ENCODE assay signal across 25 cellular contexts in genomic region chr1:163703794-163704193, GRCh38.
"Had no signal": no experiment of that assay in that cellular context is flagged by ENCODE, and none has a peak within 500 bp of the region (broad histone marks: within the 10 kb centered on the region; RNA-seq: fewer than 3 reads in every experiment).

No MANE protein-coding gene starts in this region.

- H3K27ac ChIP-seq: colonic mucosa, gastrocnemius medialis, psoas muscle, skin epidermis, spleen, thoracic aorta, tibial nerve, upper lobe of left lung had no signal

- DNase-seq: colonic mucosa; effector CD8-positive, alpha-beta T cell; endodermal cell; erythroblast; gastrocnemius medialis; head of caudate nucleus; mesenchymal stem cell; midbrain; naive thymus-derived CD8-positive, alpha-beta T cell; nephron progenitor cell; nucleus accumbens; posterior cingulate gyrus; psoas muscle; right cardiac atrium; spleen; stimulated activated CD4-positive, alpha-beta T cell treated with anti-CD3 and anti-CD28 coated beads, Interleukin-4, amount 100 ng/mL, for 4 hours; stimulated activated naive B cell treated with anti-CD40 and anti-IgM and Interleukin-4, amounts not matched to agents 10 μg/mL and 1 μg/mL and 100 μg/mL, for 72 hours; upper lobe of left lung had no signal

- H3K36me3 Mint-ChIP-seq: naive thymus-derived CD8-positive, alpha-beta T cell; stimulated activated naive B cell treated with anti-CD40 and anti-IgM and Interleukin-4, amounts not matched to agents 10 μg/mL and 1 μg/mL and 100 μg/mL, for 72 hours had no signal

- H3K36me3 ChIP-seq: colonic mucosa, gastrocnemius medialis, spleen, thoracic aorta, tibial nerve, upper lobe of left lung had no signal

- H3K27me3 ChIP-seq: colonic mucosa, gastrocnemius medialis, spleen, tibial nerve, upper lobe of left lung had no signal

- H3K9me3 ChIP-seq: colonic mucosa, gastrocnemius medialis, psoas muscle, spleen, thoracic aorta, tibial nerve, upper lobe of left lung had no signal

- H3K4me3 Mint-ChIP-seq: dendritic cell treated with granulocyte-macrophage colony-stimulating factor and Interleukin-4, amounts not matched to agents 40 ng/mL and 50 ng/mL, for 4 days; endodermal cell; naive thymus-derived CD8-positive, alpha-beta T cell; nephron progenitor cell; stimulated activated naive B cell treated with anti-CD40 and anti-IgM and Interleukin-4, amounts not matched to agents 10 μg/mL and 1 μg/mL and 100 μg/mL, for 72 hours; stimulated activated naive CD8-positive, alpha-beta T cell treated with anti-CD3 and anti-CD28 coated beads, Interleukin-15, Interleukin-2, amounts not matched to agents 100 ng/mL and 50 ng/mL, for 24 hours had no signal

- H3K4me3 ChIP-seq: colonic mucosa, gastrocnemius medialis, lung, psoas muscle, skin epidermis, spleen, thoracic aorta, tibial nerve, upper lobe of left lung had no signal

- H3K27ac Mint-ChIP-seq: dendritic cell treated with granulocyte-macrophage colony-stimulating factor and Interleukin-4, amounts not matched to agents 40 ng/mL and 50 ng/mL, for 4 days; endodermal cell; naive thymus-derived CD8-positive, alpha-beta T cell; nephron progenitor cell; stimulated activated naive B cell treated with anti-CD40 and anti-IgM and Interleukin-4, amounts not matched to agents 10 μg/mL and 1 μg/mL and 100 μg/mL, for 72 hours; stimulated activated naive CD8-positive, alpha-beta T cell treated with anti-CD3 and anti-CD28 coated beads, Interleukin-15, Interleukin-2, amounts not matched to agents 100 ng/mL and 50 ng/mL, for 24 hours had no signal

- H3K4me1 Mint-ChIP-seq: naive thymus-derived CD8-positive, alpha-beta T cell; nephron progenitor cell; stimulated activated naive B cell treated with anti-CD40 and anti-IgM and Interleukin-4, amounts not matched to agents 10 μg/mL and 1 μg/mL and 100 μg/mL, for 72 hours had no signal

- H3K9me3 Mint-ChIP-seq: dendritic cell treated with granulocyte-macrophage colony-stimulating factor and Interleukin-4, amounts not matched to agents 40 ng/mL and 50 ng/mL, for 4 days; nephron progenitor cell; stimulated activated naive CD8-positive, alpha-beta T cell treated with anti-CD3 and anti-CD28 coated beads, Interleukin-15, Interleukin-2, amounts not matched to agents 100 ng/mL and 50 ng/mL, for 24 hours had no signal

- ATAC-seq: gastrocnemius medialis; left lobe of liver; naive thymus-derived CD8-positive, alpha-beta T cell; psoas muscle; right cardiac atrium; stimulated activated naive B cell treated with anti-CD40 and anti-IgM and Interleukin-4, amounts not matched to agents 10 μg/mL and 1 μg/mL and 100 μg/mL, for 72 hours had no signal

- H3K27me3 Mint-ChIP-seq: dendritic cell treated with granulocyte-macrophage colony-stimulating factor and Interleukin-4, amounts not matched to agents 40 ng/mL and 50 ng/mL, for 4 days; naive thymus-derived CD8-positive, alpha-beta T cell; stimulated activated naive B cell treated with anti-CD40 and anti-IgM and Interleukin-4, amounts not matched to agents 10 μg/mL and 1 μg/mL and 100 μg/mL, for 72 hours; stimulated activated naive CD8-positive, alpha-beta T cell treated with anti-CD3 and anti-CD28 coated beads, Interleukin-15, Interleukin-2, amounts not matched to agents 100 ng/mL and 50 ng/mL, for 24 hours had no signal
